In the genomic region with DNA sequence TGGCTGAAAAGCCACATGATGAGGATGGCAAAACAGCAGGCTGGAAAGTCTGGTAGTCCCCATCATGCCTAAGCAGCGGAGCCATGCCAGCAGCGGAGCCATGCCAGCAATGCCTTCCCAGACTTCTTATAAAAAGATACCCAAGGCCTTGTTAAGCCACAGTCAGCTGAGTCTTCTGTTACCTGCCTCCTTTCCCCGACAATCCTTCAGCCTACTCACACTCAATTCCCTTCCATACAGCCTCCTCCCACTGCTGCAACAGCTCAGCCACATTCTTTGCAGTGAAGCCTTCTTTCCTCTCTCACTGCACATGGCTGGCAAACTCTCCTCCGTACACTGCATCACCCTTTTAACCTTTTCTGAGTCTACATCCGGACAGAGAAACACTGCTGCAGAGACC, we compare ENCODE assay signal across 24 cellular contexts.
DNase-seq lines count a peak whose midpoint lies in the region; ATAC-seq, FAIRE-seq and TF ChIP-seq lines count a peak whose summit lies in the region.
"Had no signal": no experiment of that assay in that cellular context is flagged by ENCODE, and none has a peak within 500 bp of the region (broad histone marks: within the 10 kb centered on the region; RNA-seq: fewer than 3 reads in every experiment).

No MANE protein-coding gene starts in this region.

- H3K4me3 Mint-ChIP-seq in progenitor cell of endocrine pancreas (ENCODE audit: low read depth): no peak overlapping the region

- DNase-seq in EL: peak; percentile 13
- peak; percentile 27 for DNase-seq in amniotic epithelial cell (ENCODE audit: low read depth)
- DNase-seq in heart left ventricle: no peak
- DNase-seq in progenitor cell of endocrine pancreas (ENCODE audit: low spot score, unreplicated experiment): no peak
- DNase-seq in small intestine: no peak
- DNase-seq in left colon: no peak
- DNase-seq: activated CD4-positive, alpha-beta T cell treated with anti-CD3 and anti-CD28 coated beads for 4 hours; activated CD8-positive, alpha-beta memory T cell treated with anti-CD3 and anti-CD28 coated beads, Interleukin-2, amount 50 U/mL, for 48 hours; activated naive CD4-positive, alpha-beta T cell treated with Interleukin-2 at 50 U/mL for 16 hours; Calu3; GDM1; immature natural killer cell; Karpas-422; mesenchymal stem cell; NCI-H1105 treated with DMSO at 0.1 percent for 48 hours; NCI-H82; stimulated activated CD4-positive, alpha-beta T cell treated with anti-CD3 and anti-CD28 coated beads, Interleukin-4, amount 100 ng/mL, for 1 hour had no signal

- H3K4me1 Mint-ChIP-seq in progenitor cell of endocrine pancreas (ENCODE audit: low read depth): peaks cover 17% of the 10 kb centered on the region

- FAIRE-seq in small intestine (lab: Jason Lieb, UNC): no peak
- FAIRE-seq: GM12878 had no signal

- TF ChIP-seq CTCF in heart left ventricle (IDR thresholded peaks at IDR 0.05) (no peak), progenitor cell of endocrine pancreas (IDR thresholded peaks at IDR 0.05; ENCODE audit: unreplicated experiment) (no peak)

- no peaks in the 10 kb centered on the region for H3K36me3 Mint-ChIP-seq in progenitor cell of endocrine pancreas (ENCODE audit: insufficient read depth)

- ATAC-seq in heart left ventricle (peak in 3 of 4 donors; percentile 53 to 62 (median 57)), HG02840 (IDR thresholded peaks at IDR 0.05; ENCODE audit: low FRiP score, unreplicated experiment) (no peak), HG02759 (IDR thresholded peaks at IDR 0.05; ENCODE audit: unreplicated experiment) (no peak), left colon (no peak)
- ATAC-seq: GM12878 had no signal

- intact Hi-C loops in heart left ventricle (cut with DNase I) (loop anchor here in 1 of 10 donors (10.0 kb wide), 1 partner anchor 52 kb away; no protein-coding TSS in a partner anchor), left colon (cut with DNase I, micrococcal nuclease) (no loop called here)

- H3K36me3 ChIP-seq in heart left ventricle: no peaks in the 10 kb centered on the region
- peaks cover 0 to 3% of the 10 kb centered on the region in 2 donors for H3K36me3 ChIP-seq in small intestine (ENCODE audit: control insufficient read depth in 2 of 2, insufficient read depth in 2 of 2, low read length in 2 of 2)
- H3K36me3 ChIP-seq: HAP-1, neutrophil, suprapubic skin had no signal

- no peaks in the 10 kb centered on the region for H3K27me3 ChIP-seq in heart left ventricle
- H3K27me3 ChIP-seq in small intestine (ENCODE audit: control insufficient read depth in 2 of 2, insufficient read depth in 2 of 2, low read length in 2 of 2): no peaks in the 10 kb centered on the region
- H3K27me3 ChIP-seq: neutrophil, suprapubic skin had no signal

- WGBS in heart left ventricle, 4 donors: 55 to 61% (median 57%) methylated on average over 5 of the region's 5 CpGs
- 83 to 98% (median 95%) methylated on average over 5 of the region's 5 CpGs for WGBS in small intestine, 3 donors

- H3K9me3 Mint-ChIP-seq in progenitor cell of endocrine pancreas (ENCODE audit: low read depth): no peaks in the 10 kb centered on the region
- H3K9me3 Mint-ChIP-seq: immature natural killer cell had no signal

- H3K27ac Mint-ChIP-seq in progenitor cell of endocrine pancreas: peak overlapping the region; percentile 3

- no peaks in the 10 kb centered on the region for H3K27me3 Mint-ChIP-seq in progenitor cell of endocrine pancreas

- TF ChIP-seq POLR2A in heart left ventricle (IDR thresholded peaks at IDR 0.05): no peak

- H3K4me1 ChIP-seq in heart left ventricle (peaks cover 0 to 34% (median 15%) of the 10 kb centered on the region in 12 donors), small intestine (ENCODE audit: control insufficient read depth in 2 of 2, insufficient read depth in 1 of 2, low read depth in 1 of 2, low read length in 1 of 2) (no peaks in the 10 kb centered on the region)
- H3K4me1 ChIP-seq: HAP-1, suprapubic skin had no signal

- H3K4me3 ChIP-seq in heart left ventricle: no peak overlapping the region
- H3K4me3 ChIP-seq in small intestine (ENCODE audit: low read depth in 1 of 2, low read length in 2 of 2): no peak overlapping the region
- H3K4me3 ChIP-seq: GM12878, HAP-1, SK-N-MC, suprapubic skin had no signal

- H3K9me3 ChIP-seq in heart left ventricle (no peaks in the 10 kb centered on the region), small intestine (ENCODE audit: control insufficient read depth, low read depth) (no peaks in the 10 kb centered on the region)
- H3K9me3 ChIP-seq: HAP-1, neutrophil, suprapubic skin had no signal

- no peak overlapping the region for H3K27ac ChIP-seq in heart left ventricle
- no peak overlapping the region for H3K27ac ChIP-seq in small intestine (ENCODE audit: low read depth in 1 of 2, low read length in 1 of 2)
- H3K27ac ChIP-seq: neutrophil, SK-N-MC, suprapubic skin had no signal

Comparison
In these comparisons a context has a peak if more than half of its experiments do, and no peak if none do; other contexts are left out.
1. DNase-seq: peak in EL (single experiment) and amniotic epithelial cell (single experiment); none in heart left ventricle (0 of 5), progenitor cell of endocrine pancreas (single experiment), small intestine (single experiment) and left colon (0 of 2).
2. ATAC-seq: peak in heart left ventricle (3 of 4); none in HG02840 (single experiment), HG02759 (single experiment) and left colon (single experiment).